Comparison of ENCODE assay signal across 2 cellular contexts in genomic region chr9:71209890-71210289, GRCh38.
TF ChIP-seq lines count a peak whose summit lies in the region.

No MANE protein-coding gene starts in this region.

TF ChIP-seq in HEK293, 187 proteins besides CTCF, POLR2A, EP300 and RAD21:
- TF ChIP-seq ZNF174 (tag by site-specific recombination; IDR thresholded peaks at IDR 0.05): no peak
- TF ChIP-seq ZNF549 (tag by site-specific recombination; IDR thresholded peaks at IDR 0.05): peak; percentile 85
- no peak for TF ChIP-seq ZFHX2 (tag by site-specific recombination; conservative IDR thresholded peaks at IDR 0.05)
- TF ChIP-seq ZNF610 (tag by site-specific recombination; IDR thresholded peaks at IDR 0.05; ENCODE audit: borderline replicate concordance): 0 out of 2 replicates have a peak, but pooled peaks have one; percentile 46

TF ChIP-seq in K562, 482 proteins besides CTCF, POLR2A, EP300 and RAD21:
- TF ChIP-seq TCF7 (IDR thresholded peaks at IDR 0.05; ENCODE audit: borderline replicate concordance): no peak
- no peak for TF ChIP-seq TFAP4 (CRISPR knock-in tag; IDR thresholded peaks at IDR 0.05; ENCODE audit: borderline replicate concordance)
- TF ChIP-seq FOXJ3 (CRISPR knock-in tag; IDR thresholded peaks at IDR 0.05): no peak
- TF ChIP-seq PREB (CRISPR knock-in tag; IDR thresholded peaks at IDR 0.05): no peak
- TF ChIP-seq ZNF668 (CRISPR knock-in tag; IDR thresholded peaks at IDR 0.05): no peak
- TF ChIP-seq NFATC3 (IDR thresholded peaks at IDR 0.05): no peak
- no peak for TF ChIP-seq ATF4 (CRISPR knock-in tag; IDR thresholded peaks at IDR 0.05)
- no peak for TF ChIP-seq TGIF2 (CRISPR knock-in tag; IDR thresholded peaks at IDR 0.05)
